Comparison of ENCODE assay signal across 18 cellular contexts in the genomic region with DNA sequence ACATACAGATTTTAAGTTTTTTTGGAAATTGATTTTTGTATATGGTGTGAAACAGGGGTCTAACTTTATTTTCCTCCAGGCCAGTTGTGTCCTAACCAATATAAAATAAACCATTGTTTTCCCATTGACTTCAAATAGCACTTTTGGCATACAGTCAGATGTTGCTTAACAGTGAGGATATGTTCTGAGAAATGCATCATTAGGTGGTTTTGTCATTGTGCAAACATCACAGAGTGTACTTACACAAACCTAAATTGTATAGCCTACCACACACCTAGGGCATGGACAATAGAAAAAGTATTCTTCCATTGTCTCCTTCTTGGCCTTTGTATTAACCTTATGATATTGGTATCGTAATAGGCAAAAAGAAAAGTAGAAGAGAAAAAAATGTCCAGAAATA. TPM values are rescaled to one million over a fixed set of nuclear protein-coding genes. Genes with fewer than 3 reads are reported as not detected.
DNase-seq lines count a peak whose midpoint lies in the region; ATAC-seq and TF ChIP-seq lines count a peak whose summit lies in the region.
"Had no signal": no experiment of that assay in that cellular context is flagged by ENCODE, and none has a peak within 500 bp of the region (broad histone marks: within the 10 kb centered on the region; RNA-seq: fewer than 3 reads in every experiment).

No MANE protein-coding gene starts in this region.

- H3K4me1 ChIP-seq in mammary epithelial cell (ENCODE audit: insufficient read depth, low read length) (peaks cover 3% of the 10 kb centered on the region), left lung (peaks cover 0 to 7% of the 10 kb centered on the region in 2 donors)

- H3K27ac Mint-ChIP-seq in stimulated activated effector memory CD8-positive, alpha-beta T cell treated with anti-CD3 and anti-CD28 coated beads, Interleukin-12 subunit alpha, Interleukin-12 subunit beta, amount 100 ng/mL, for 72 hours: no peak overlapping the region
- H3K27ac Mint-ChIP-seq in activated CD8-positive, alpha-beta memory T cell treated with anti-CD3 and anti-CD28 coated beads, Interleukin-2, amount 10 ng/mL, durations not matched to agents 7 days and 5 days: no peak overlapping the region
- H3K27ac Mint-ChIP-seq: activated CD4-positive, alpha-beta memory T cell treated with anti-CD3 and anti-CD28 coated beads for 36 hours; activated T-cell treated with anti-CD3 and anti-CD28 coated beads, Interleukin-2, amount 50 U/mL, for 72 hours had no signal

- no peaks in the 10 kb centered on the region for H3K9me3 Mint-ChIP-seq in stimulated activated effector memory CD8-positive, alpha-beta T cell treated with anti-CD3 and anti-CD28 coated beads, Interleukin-12 subunit alpha, Interleukin-12 subunit beta, amount 100 ng/mL, for 72 hours
- H3K9me3 Mint-ChIP-seq in activated CD8-positive, alpha-beta memory T cell treated with anti-CD3 and anti-CD28 coated beads, Interleukin-2, amount 10 ng/mL, durations not matched to agents 7 days and 5 days (ENCODE audit: low read depth): no peaks in the 10 kb centered on the region
- H3K9me3 Mint-ChIP-seq: activated CD4-positive, alpha-beta memory T cell treated with anti-CD3 and anti-CD28 coated beads for 36 hours; activated T-cell treated with anti-CD3 and anti-CD28 coated beads, Interleukin-2, amount 50 U/mL, for 72 hours had no signal

- no peaks in the 10 kb centered on the region for H3K36me3 Mint-ChIP-seq in stimulated activated effector memory CD8-positive, alpha-beta T cell treated with anti-CD3 and anti-CD28 coated beads, Interleukin-12 subunit alpha, Interleukin-12 subunit beta, amount 100 ng/mL, for 72 hours
- no peaks in the 10 kb centered on the region for H3K36me3 Mint-ChIP-seq in activated CD8-positive, alpha-beta memory T cell treated with anti-CD3 and anti-CD28 coated beads, Interleukin-2, amount 10 ng/mL, durations not matched to agents 7 days and 5 days
- H3K36me3 Mint-ChIP-seq: activated CD4-positive, alpha-beta memory T cell treated with anti-CD3 and anti-CD28 coated beads for 36 hours had no signal

- dilution Hi-C loops in mammary epithelial cell (cut with HindIII; ENCODE audit: low sequenced_read_pairs): loop anchor here (25.0 kb wide), 1 partner anchor 310 kb away; no protein-coding TSS in a partner anchor

- H3K4me1 Mint-ChIP-seq in stimulated activated effector memory CD8-positive, alpha-beta T cell treated with anti-CD3 and anti-CD28 coated beads, Interleukin-12 subunit alpha, Interleukin-12 subunit beta, amount 100 ng/mL, for 72 hours: peaks cover 12% of the 10 kb centered on the region
- peaks cover 9% of the 10 kb centered on the region for H3K4me1 Mint-ChIP-seq in activated CD8-positive, alpha-beta memory T cell treated with anti-CD3 and anti-CD28 coated beads, Interleukin-2, amount 10 ng/mL, durations not matched to agents 7 days and 5 days

- intact Hi-C loops in mammary epithelial cell (cut with micrococcal nuclease): no loop called here
- intact Hi-C loops in left lung (cut with DNase I): no loop called here

- H3K79me2 ChIP-seq in mammary epithelial cell (ENCODE audit: insufficient read depth, low read length): no peaks in the 10 kb centered on the region

- no peak overlapping the region for H3K4me2 ChIP-seq in mammary epithelial cell (ENCODE audit: insufficient read depth, low read depth, low read length)

- H3K27ac ChIP-seq in mammary epithelial cell (ENCODE audit: insufficient read depth, low read depth, low read length) (peak overlapping the region; percentile 4), left lung (no peak overlapping the region)
- H3K27ac ChIP-seq: spleen, upper lobe of right lung had no signal

- H3K36me3 ChIP-seq in mammary epithelial cell (ENCODE audit: insufficient read depth, low read length) (no peaks in the 10 kb centered on the region), left lung (no peaks in the 10 kb centered on the region)
- H3K36me3 ChIP-seq: spleen, upper lobe of right lung had no signal

- no peak overlapping the region for H3K9ac ChIP-seq in mammary epithelial cell (ENCODE audit: insufficient read depth, low read length)

- peak; percentile 54 for DNase-seq in AG10803 (ENCODE audit: low read depth)
- DNase-seq in NCI-H2029 (lab: John Stamatoyannopoulos, UW): peak; percentile 58
- peak; percentile 80 for DNase-seq in mammary epithelial cell
- DNase-seq in left lung: no peak
- no peak for DNase-seq in NCI-H524 (lab: John Stamatoyannopoulos, UW)
- no peak for DNase-seq in stimulated activated effector memory CD8-positive, alpha-beta T cell treated with anti-CD3 and anti-CD28 coated beads, Interleukin-12 subunit alpha, Interleukin-12 subunit beta, amount 100 ng/mL, for 72 hours (ENCODE audit: low spot score in 2 of 2)
- DNase-seq in NK-92 (lab: John Stamatoyannopoulos, UW; ENCODE audit: unreplicated experiment): no peak
- no peak for DNase-seq in activated CD8-positive, alpha-beta memory T cell treated with anti-CD3 and anti-CD28 coated beads, Interleukin-2, amount 10 ng/mL, durations not matched to agents 7 days and 5 days
- DNase-seq: activated CD4-positive, alpha-beta memory T cell treated with anti-CD3 and anti-CD28 coated beads for 36 hours; activated T-cell treated with anti-CD3 and anti-CD28 coated beads, Interleukin-2, amount 50 U/mL, for 72 hours; Calu3; KBM-7; left colon; NCI-H510A; spleen; stimulated activated naive CD8-positive, alpha-beta T cell treated with anti-CD3 and anti-CD28 coated beads, Interleukin-15, Interleukin-2, amounts not matched to agents 100 U/mL and 50 U/mL, for 24 hours; upper lobe of right lung had no signal

- H2AFZ ChIP-seq in mammary epithelial cell (ENCODE audit: low read depth, low read length): no peak overlapping the region

- H3K4me3 Mint-ChIP-seq in stimulated activated effector memory CD8-positive, alpha-beta T cell treated with anti-CD3 and anti-CD28 coated beads, Interleukin-12 subunit alpha, Interleukin-12 subunit beta, amount 100 ng/mL, for 72 hours: no peak overlapping the region
- no peak overlapping the region for H3K4me3 Mint-ChIP-seq in activated CD8-positive, alpha-beta memory T cell treated with anti-CD3 and anti-CD28 coated beads, Interleukin-2, amount 10 ng/mL, durations not matched to agents 7 days and 5 days
- H3K4me3 Mint-ChIP-seq: activated CD4-positive, alpha-beta memory T cell treated with anti-CD3 and anti-CD28 coated beads for 36 hours; activated T-cell treated with anti-CD3 and anti-CD28 coated beads, Interleukin-2, amount 50 U/mL, for 72 hours had no signal

- in situ Hi-C loops in mammary epithelial cell (cut with MboI; ENCODE audit: low sequenced_read_pairs in 2 of 2): no loop called here

- peak; percentile 62 for ATAC-seq in left lung
- no peak for ATAC-seq in stimulated activated effector memory CD8-positive, alpha-beta T cell treated with anti-CD3 and anti-CD28 coated beads, Interleukin-12 subunit alpha, Interleukin-12 subunit beta, amount 100 ng/mL, for 72 hours
- no peak for ATAC-seq in activated CD8-positive, alpha-beta memory T cell treated with anti-CD3 and anti-CD28 coated beads, Interleukin-2, amount 10 ng/mL, durations not matched to agents 7 days and 5 days
- ATAC-seq: activated T-cell treated with anti-CD3 and anti-CD28 coated beads, Interleukin-2, amount 50 U/mL, for 72 hours; left colon; stimulated activated naive CD8-positive, alpha-beta T cell treated with anti-CD3 and anti-CD28 coated beads, Interleukin-15, Interleukin-2, amounts not matched to agents 100 U/mL and 50 U/mL, for 24 hours; upper lobe of right lung had no signal

- H3K27me3 ChIP-seq in mammary epithelial cell (ENCODE audit: insufficient read depth, low read length): no peaks in the 10 kb centered on the region
- H3K27me3 ChIP-seq in left lung: no peaks in the 10 kb centered on the region
- H3K27me3 ChIP-seq: spleen, upper lobe of right lung had no signal

- WGBS in mammary epithelial cell (ENCODE audit: low coverage, missing lambda C conversion rate): 10% methylated on average over 1 of the region's 1 CpG

- no peak overlapping the region for H3K4me3 ChIP-seq in AG10803 (ENCODE audit: low read length)
- H3K4me3 ChIP-seq in mammary epithelial cell (replicated peaks in 1 of 3; ENCODE audit: insufficient read depth in 1 of 3, low read depth in 2 of 3, low read length in 3 of 3): no peak overlapping the region
- no peak overlapping the region for H3K4me3 ChIP-seq in left lung
- H3K4me3 ChIP-seq: spleen, upper lobe of right lung had no signal

- CTCF ChIA-PET in mammary epithelial cell (lab: Charles Lee; ENCODE audit: low non-redundant PET): no interaction called here
- CTCF ChIA-PET in activated CD8-positive, alpha-beta memory T cell treated with anti-CD3 and anti-CD28 coated beads, Interleukin-2, amount 10 ng/mL, durations not matched to agents 7 days and 5 days (lab: Charles Lee): no interaction called here

- no TSS peak for BruUV-seq in mammary epithelial cell (replicated peaks; lab: Mats Ljungman, UMichigan)

- H3K27me3 Mint-ChIP-seq in activated CD8-positive, alpha-beta memory T cell treated with anti-CD3 and anti-CD28 coated beads, Interleukin-2, amount 10 ng/mL, durations not matched to agents 7 days and 5 days: peaks cover 22% of the 10 kb centered on the region

- H3K9me3 ChIP-seq in mammary epithelial cell (replicated peaks; ENCODE audit: insufficient read depth, low read length) (no peaks in the 10 kb centered on the region), left lung (no peaks in the 10 kb centered on the region)
- H3K9me3 ChIP-seq: upper lobe of right lung had no signal

- no peak for TF ChIP-seq CTCF in AG10803 (conservative IDR thresholded peaks at IDR 0.05; ENCODE audit: low read length)
- TF ChIP-seq CTCF in mammary epithelial cell (conservative IDR thresholded peaks at IDR 0.05 in 1 of 2, IDR thresholded peaks at IDR 0.05 in 1 of 2; ENCODE audit: extremely low read depth in 1 of 2, insufficient read depth in 1 of 2, low read depth in 1 of 2, low read length in 2 of 2): no peak
- TF ChIP-seq CTCF in left lung (IDR thresholded peaks at IDR 0.05): no peak

- H4K20me1 ChIP-seq in mammary epithelial cell (ENCODE audit: insufficient read depth, low read length): no peaks in the 10 kb centered on the region

RNA-seq across cellular contexts. Expression of a gene that starts 37.4 kb away (rescaled TPM):
- 1 to 10 TPM; 1.6 to 2.7 TPM for total RNA-seq in mammary epithelial cell
- 1.6 TPM for polyA plus RNA-seq in mammary epithelial cell
- not detected for polyA minus RNA-seq in mammary epithelial cell
- total RNA-seq in left lung: 10 to 100 TPM; 17.2 to 23.9 TPM
- 1 to 10 TPM; 1.5 to 2.0 TPM for total RNA-seq in activated CD8-positive, alpha-beta memory T cell treated with anti-CD3 and anti-CD28 coated beads, Interleukin-2, amount 10 ng/mL, durations not matched to agents 7 days and 5 days

RNA-seq across cellular contexts. Expression of a gene that starts 40.5 kb away (rescaled TPM):
- total RNA-seq in mammary epithelial cell (not detected), left lung (not detected)
- not detected for polyA plus RNA-seq in mammary epithelial cell
- polyA minus RNA-seq in mammary epithelial cell: not detected
- total RNA-seq in activated CD8-positive, alpha-beta memory T cell treated with anti-CD3 and anti-CD28 coated beads, Interleukin-2, amount 10 ng/mL, durations not matched to agents 7 days and 5 days: under 1 TPM in 1 of 2 experiments, not detected in 1; 0.19 TPM
- total RNA-seq: activated CD4-positive, alpha-beta memory T cell treated with anti-CD3 and anti-CD28 coated beads for 36 hours; activated T-cell treated with anti-CD3 and anti-CD28 coated beads, Interleukin-2, amount 50 U/mL, for 72 hours; Calu3; osteoblast had no signal

Comparison
In these comparisons a context has a peak if more than half of its experiments do, and no peak if none do; other contexts are left out.
1. DNase-seq: peak in AG10803 (single experiment), NCI-H2029 (single experiment) and mammary epithelial cell (single experiment); none in left lung (0 of 2), NCI-H524 (0 of 2), stimulated activated effector memory CD8-positive, alpha-beta T cell treated with anti-CD3 and anti-CD28 coated beads, Interleukin-12 subunit alpha, Interleukin-12 subunit beta, amount 100 ng/mL, for 72 hours (0 of 2), NK-92 (single experiment) and activated CD8-positive, alpha-beta memory T cell treated with anti-CD3 and anti-CD28 coated beads, Interleukin-2, amount 10 ng/mL, durations not matched to agents 7 days and 5 days (single experiment).
2. RNA of a gene that starts 37.4 kb away (total RNA-seq): 17.2 to 23.9 TPM in left lung; 1.6 to 2.7 TPM in mammary epithelial cell and 1.5 to 2.0 TPM in activated CD8-positive, alpha-beta memory T cell treated with anti-CD3 and anti-CD28 coated beads, Interleukin-2, amount 10 ng/mL, durations not matched to agents 7 days and 5 days; every median in the first group is over 4 times any median in the second.